ENCODE assay signal across 8 cellular contexts in the genomic region with DNA sequence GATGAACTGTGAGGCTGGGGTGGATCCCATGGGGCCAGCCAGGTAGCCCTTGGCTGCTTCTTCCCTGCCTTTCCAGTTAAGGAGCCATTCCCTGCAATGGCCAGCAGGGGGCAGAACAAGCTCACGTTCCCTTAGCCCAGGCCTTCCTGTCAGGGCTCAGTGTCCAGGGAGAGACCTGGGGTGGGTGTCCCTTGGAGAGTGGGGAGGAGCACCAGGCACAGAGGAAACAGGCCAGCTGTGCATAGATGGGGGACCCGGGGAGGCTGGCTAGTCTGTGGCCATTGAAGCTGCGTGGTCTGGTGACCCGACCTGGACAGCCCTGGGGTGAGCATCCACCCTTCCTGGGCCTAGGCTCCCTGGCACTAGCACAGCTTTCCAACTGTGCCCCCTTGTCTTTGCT. TPM values are rescaled to one million over a fixed set of nuclear protein-coding genes. Genes with fewer than 3 reads are reported as not detected.
DNase-seq lines count a peak whose midpoint lies in the region; ATAC-seq and TF ChIP-seq lines count a peak whose summit lies in the region.
"Had no signal": no experiment of that assay in that cellular context is flagged by ENCODE, and none has a peak within 500 bp of the region (broad histone marks: within the 10 kb centered on the region; RNA-seq: fewer than 3 reads in every experiment).

No MANE protein-coding gene starts in this region.

- no peaks in the 10 kb centered on the region for H3K36me3 ChIP-seq in effector memory CD4-positive, alpha-beta T cell (ENCODE audit: control insufficient read depth, insufficient read depth, low read length)

- DNase-seq in NCI-H82 treated with DMSO at 0.1 percent for 48 hours (lab: John Stamatoyannopoulos, UW; ENCODE audit: unreplicated experiment) (peak; percentile 36), mesothelial cell of epicardium (ENCODE audit: low spot score in 2 of 2, unreplicated experiment in 2 of 2) (peak; percentile 67 to 88)
- DNase-seq in activated CD8-positive, alpha-beta memory T cell treated with anti-CD3 and anti-CD28 coated beads for 1 hour (ENCODE audit: extremely low read depth in 1 of 2, low read depth in 1 of 2): peak; percentile 57 to 58
- peak; percentile 52 to 69 (median 63) for DNase-seq in effector memory CD4-positive, alpha-beta T cell
- DNase-seq in stimulated activated CD8-positive, alpha-beta memory T cell treated with anti-CD3 and anti-CD28 coated beads, Interleukin-4, amount 100 ng/mL, for 1 hour (ENCODE audit: low read depth in 2 of 2, low spot score in 1 of 2): peak; percentile 52 to 64

- peaks cover 4% of the 10 kb centered on the region for H3K4me1 ChIP-seq in effector memory CD4-positive, alpha-beta T cell (ENCODE audit: control insufficient read depth, insufficient read depth, low read length, poor library complexity, severe bottlenecking)

- peak; percentile 78 for ATAC-seq in HG03354 (IDR thresholded peaks at IDR 0.05; ENCODE audit: poor library complexity, severe bottlenecking, unreplicated experiment)

- H3K4me3 Mint-ChIP-seq in mesothelial cell of epicardium: no peak overlapping the region

- peaks cover 4% of the 10 kb centered on the region for H3K9me3 Mint-ChIP-seq in mesothelial cell of epicardium

- no peak overlapping the region for H3K4me3 ChIP-seq in GM12875 (ENCODE audit: low read depth, low read length)
- H3K4me3 ChIP-seq in effector memory CD4-positive, alpha-beta T cell (ENCODE audit: insufficient read depth, low read depth, low read length, poor library complexity, severe bottlenecking): no peak overlapping the region

- peaks cover 7% of the 10 kb centered on the region for H3K9me3 ChIP-seq in effector memory CD4-positive, alpha-beta T cell (ENCODE audit: control insufficient read depth, low read length)

- TF ChIP-seq CTCF in GM12875 (IDR thresholded peaks at IDR 0.05; ENCODE audit: borderline replicate concordance, insufficient read depth, low read depth, low read length): peak; percentile 91
- peak; percentile 99 for TF ChIP-seq CTCF in mesothelial cell of epicardium (IDR thresholded peaks at IDR 0.05; ENCODE audit: unreplicated experiment)

- H3K27me3 Mint-ChIP-seq in mesothelial cell of epicardium (ENCODE audit: low read depth): no peaks in the 10 kb centered on the region

- no peak overlapping the region for H3K27ac ChIP-seq in effector memory CD4-positive, alpha-beta T cell (ENCODE audit: insufficient read depth, low read length, poor library complexity, severe bottlenecking)

- peak overlapping the region; percentile 58 for H3K27ac Mint-ChIP-seq in mesothelial cell of epicardium

- no peaks in the 10 kb centered on the region for H3K36me3 Mint-ChIP-seq in mesothelial cell of epicardium

- no peaks in the 10 kb centered on the region for H3K27me3 ChIP-seq in effector memory CD4-positive, alpha-beta T cell (replicated peaks; ENCODE audit: control insufficient read depth, insufficient read depth, low read length, poor library complexity, severe bottlenecking)

- peaks cover 27% of the 10 kb centered on the region for H3K4me1 Mint-ChIP-seq in mesothelial cell of epicardium

RNA-seq across cellular contexts. Expression of a gene that starts 13.2 kb away (rescaled TPM):
- total RNA-seq in mesothelial cell of epicardium: 0.13 to 0.34 TPM in 2 of 3 replicates, not detected in the other
- total RNA-seq: urinary bladder had no signal

RNA-seq across cellular contexts. Expression of a gene that starts 36.1 kb away (rescaled TPM):
- 49.7 to 57.9 TPM (median 55.2 TPM) in 3 replicates for total RNA-seq in mesothelial cell of epicardium
